Comparison of ENCODE assay signal across 28 cellular contexts in genomic region chr20:37435607-37436006, GRCh38.
"Had no signal": no experiment of that assay in that cellular context is flagged by ENCODE, and none has a peak within 500 bp of the region (broad histone marks: within the 10 kb centered on the region; RNA-seq: fewer than 3 reads in every experiment).

No MANE protein-coding gene starts in this region.

- ATAC-seq: naive thymus-derived CD8-positive, alpha-beta T cell; natural killer cell treated with Interleukin-12 subunit alpha and Interleukin-12 subunit beta and Interleukin-15 and Interleukin-18, amount 100 ng/mL, for 72 hours; psoas muscle; right cardiac atrium; right lobe of liver; stimulated activated memory B cell treated with anti-CD40 and anti-IgM and Interleukin-4, amounts not matched to agents 10 μg/mL and 1 μg/mL and 100 μg/mL, for 72 hours; stimulated activated naive CD8-positive, alpha-beta T cell treated with anti-CD3 and anti-CD28 coated beads, Interleukin-15, amount 100 ng/mL, for 72 hours; stimulated activated naive CD8-positive, alpha-beta T cell treated with anti-CD3 and anti-CD28 coated beads, Interleukin-15, Interleukin-2, amounts not matched to agents 100 U/mL and 50 U/mL, for 24 hours had no signal

- H3K27ac ChIP-seq: ovary, parathyroid adenoma, psoas muscle, right lobe of liver, sigmoid colon, suprapubic skin, testis, tibial artery, transverse colon, upper lobe of left lung, vagina had no signal

- H3K9ac ChIP-seq: parathyroid adenoma had no signal

- H3K36me3 ChIP-seq: ovary, right lobe of liver, sigmoid colon, suprapubic skin, tibial artery, transverse colon, upper lobe of left lung, vagina had no signal

- H3K79me2 ChIP-seq: parathyroid adenoma had no signal

- H3K4me1 ChIP-seq: parathyroid adenoma, psoas muscle, right lobe of liver, sigmoid colon, suprapubic skin, testis, tibial artery, transverse colon, upper lobe of left lung, vagina had no signal

- H2AFZ ChIP-seq: parathyroid adenoma had no signal

- H3K4me3 ChIP-seq: ovary, psoas muscle, right lobe of liver, sigmoid colon, suprapubic skin, testis, tibial artery, transverse colon, upper lobe of left lung, vagina had no signal

- DNase-seq: naive B cell; nephron progenitor cell; occipital lobe; ovary; psoas muscle; right cardiac atrium; right lobe of liver; sigmoid colon; small intestine; stimulated activated CD4-positive, alpha-beta T cell treated with anti-CD3 and anti-CD28 coated beads, Interleukin-12 subunit alpha, Interleukin-12 subunit beta, amount 100 ng/mL, for 4 hours; stimulated activated CD4-positive, alpha-beta T cell treated with anti-CD3 and anti-CD28 coated beads, Interleukin-1b, Interleukin-23, amount 100 ng/mL, for 48 hours; stimulated activated CD4-positive, alpha-beta T cell treated with anti-CD3 and anti-CD28 coated beads, Interleukin-4, amount 100 ng/mL, for 1 hour; stimulated activated CD4-positive, alpha-beta T cell treated with anti-CD3 and anti-CD28 coated beads, Interleukin-4, amount 100 ng/mL, for 4 hours; stimulated activated CD8-positive, alpha-beta memory T cell treated with anti-CD3 and anti-CD28 coated beads, Interleukin-4, amount 100 ng/mL, for 48 hours; stimulated activated naive CD4-positive, alpha-beta T cell; stimulated activated naive CD8-positive, alpha-beta T cell treated with anti-CD3 and anti-CD28 coated beads, Interleukin-15, amount 100 ng/mL, for 72 hours; stimulated activated naive CD8-positive, alpha-beta T cell treated with anti-CD3 and anti-CD28 coated beads, Interleukin-15, Interleukin-2, amounts not matched to agents 100 U/mL and 50 U/mL, for 24 hours; substantia nigra; testis; tibial artery; transverse colon; upper lobe of left lung had no signal

- H3K27me3 ChIP-seq: ovary, right lobe of liver, sigmoid colon, testis, transverse colon, upper lobe of left lung, vagina had no signal

- FAIRE-seq: small intestine had no signal

- H3K9me3 ChIP-seq: ovary, psoas muscle, right lobe of liver, sigmoid colon, suprapubic skin, testis, tibial artery, transverse colon, upper lobe of left lung, vagina had no signal
